In genomic region chr16:66611911-66612310, GRCh38 we compare ENCODE assay signal across 1 cellular context.
TF ChIP-seq lines count a peak whose summit lies in the region.

No MANE protein-coding gene starts in this region.

TF ChIP-seq in HepG2, 621 proteins besides CTCF, POLR2A, EP300 and RAD21:
- TF ChIP-seq POLR2G (IDR thresholded peaks at IDR 0.05; ENCODE audit: low read depth, low read length): 0 out of 2 replicates have a peak, but pooled peaks have one; percentile 3
TF ChIP-seq in HepG2: peak in this region for 1; not testable (repeated sequence) for 620.
